In the genomic region with DNA sequence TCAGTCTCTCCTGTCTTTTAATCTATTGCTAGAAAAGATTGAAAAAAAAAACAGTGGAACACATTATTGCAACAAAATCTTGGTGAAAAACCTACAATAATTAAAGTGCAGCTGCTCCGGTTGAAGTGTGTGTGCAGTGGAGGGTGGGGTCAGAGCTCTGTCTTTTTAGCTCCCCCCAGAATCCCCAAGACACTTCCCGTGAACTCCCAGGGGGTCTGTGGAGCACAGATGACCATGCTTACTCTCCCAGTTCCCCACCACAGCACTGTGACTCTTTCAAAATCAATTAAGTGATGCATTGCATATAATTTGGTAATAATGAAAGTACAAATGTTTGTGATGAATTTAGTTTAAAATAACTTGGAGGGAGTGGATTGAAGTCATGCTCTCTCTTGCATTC, we compare ENCODE assay signal across 1 cellular context.
TF ChIP-seq lines count a peak whose summit lies in the region.

No MANE protein-coding gene starts in this region.

TF ChIP-seq in GM12878, 131 proteins besides CTCF, POLR2A, EP300 and RAD21:
- TF ChIP-seq CEBPB (IDR thresholded peaks at IDR 0.05; ENCODE audit: borderline replicate concordance in 1 of 2, low read depth in 2 of 2, low read length in 2 of 2) (no peak), TCF12 (IDR thresholded peaks at IDR 0.05; ENCODE audit: low read depth, low read length) (peak; percentile 12; the same call in 1 of the 2 replicates), ZNF622 (IDR thresholded peaks at IDR 0.05) (no peak), SPI1 (IDR thresholded peaks at IDR 0.05; ENCODE audit: borderline replicate concordance, insufficient read depth, low read depth, low read length) (peak; percentile 6; the same call in 1 of the 2 replicates), MEF2B (IDR thresholded peaks at IDR 0.05; ENCODE audit: partially characterized antibody, poor library complexity, severe bottlenecking) (peak; percentile 91), CHD2 (IDR thresholded peaks at IDR 0.05; ENCODE audit: borderline replicate concordance, low read depth, low read length) (no peak), SMC3 (IDR thresholded peaks at IDR 0.05; ENCODE audit: borderline replicate concordance, low read length) (no peak), MYC (IDR thresholded peaks at IDR 0.05; ENCODE audit: insufficient read depth, insufficient read length, insufficient replicate concordance, low read length, severe bottlenecking) (no peak), KDM1A (IDR thresholded peaks at IDR 0.05; ENCODE audit: borderline replicate concordance) (no peak)
- TF ChIP-seq, protein P1, sequence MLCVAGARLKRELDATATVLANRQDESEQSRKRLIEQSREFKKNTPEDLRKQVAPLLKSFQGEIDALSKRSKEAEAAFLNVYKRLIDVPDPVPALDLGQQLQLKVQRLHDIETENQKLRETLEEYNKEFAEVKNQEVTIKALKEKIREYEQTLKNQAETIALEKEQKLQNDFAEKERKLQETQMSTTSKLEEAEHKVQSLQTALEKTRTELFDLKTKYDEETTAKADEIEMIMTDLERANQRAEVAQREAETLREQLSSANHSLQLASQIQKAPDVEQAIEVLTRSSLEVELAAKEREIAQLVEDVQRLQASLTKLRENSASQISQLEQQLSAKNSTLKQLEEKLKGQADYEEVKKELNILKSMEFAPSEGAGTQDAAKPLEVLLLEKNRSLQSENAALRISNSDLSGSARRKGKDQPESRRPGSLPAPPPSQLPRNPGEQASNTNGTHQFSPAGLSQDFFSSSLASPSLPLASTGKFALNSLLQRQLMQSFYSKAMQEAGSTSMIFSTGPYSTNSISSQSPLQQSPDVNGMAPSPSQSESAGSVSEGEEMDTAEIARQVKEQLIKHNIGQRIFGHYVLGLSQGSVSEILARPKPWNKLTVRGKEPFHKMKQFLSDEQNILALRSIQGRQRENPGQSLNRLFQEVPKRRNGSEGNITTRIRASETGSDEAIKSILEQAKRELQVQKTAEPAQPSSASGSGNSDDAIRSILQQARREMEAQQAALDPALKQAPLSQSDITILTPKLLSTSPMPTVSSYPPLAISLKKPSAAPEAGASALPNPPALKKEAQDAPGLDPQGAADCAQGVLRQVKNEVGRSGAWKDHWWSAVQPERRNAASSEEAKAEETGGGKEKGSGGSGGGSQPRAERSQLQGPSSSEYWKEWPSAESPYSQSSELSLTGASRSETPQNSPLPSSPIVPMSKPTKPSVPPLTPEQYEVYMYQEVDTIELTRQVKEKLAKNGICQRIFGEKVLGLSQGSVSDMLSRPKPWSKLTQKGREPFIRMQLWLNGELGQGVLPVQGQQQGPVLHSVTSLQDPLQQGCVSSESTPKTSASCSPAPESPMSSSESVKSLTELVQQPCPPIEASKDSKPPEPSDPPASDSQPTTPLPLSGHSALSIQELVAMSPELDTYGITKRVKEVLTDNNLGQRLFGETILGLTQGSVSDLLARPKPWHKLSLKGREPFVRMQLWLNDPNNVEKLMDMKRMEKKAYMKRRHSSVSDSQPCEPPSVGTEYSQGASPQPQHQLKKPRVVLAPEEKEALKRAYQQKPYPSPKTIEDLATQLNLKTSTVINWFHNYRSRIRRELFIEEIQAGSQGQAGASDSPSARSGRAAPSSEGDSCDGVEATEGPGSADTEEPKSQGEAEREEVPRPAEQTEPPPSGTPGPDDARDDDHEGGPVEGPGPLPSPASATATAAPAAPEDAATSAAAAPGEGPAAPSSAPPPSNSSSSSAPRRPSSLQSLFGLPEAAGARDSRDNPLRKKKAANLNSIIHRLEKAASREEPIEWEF (IDR thresholded peaks at IDR 0.05; ENCODE audit: insufficient replicate concordance, low read depth, low read length): peak; percentile 21
- TF ChIP-seq, protein P2, sequence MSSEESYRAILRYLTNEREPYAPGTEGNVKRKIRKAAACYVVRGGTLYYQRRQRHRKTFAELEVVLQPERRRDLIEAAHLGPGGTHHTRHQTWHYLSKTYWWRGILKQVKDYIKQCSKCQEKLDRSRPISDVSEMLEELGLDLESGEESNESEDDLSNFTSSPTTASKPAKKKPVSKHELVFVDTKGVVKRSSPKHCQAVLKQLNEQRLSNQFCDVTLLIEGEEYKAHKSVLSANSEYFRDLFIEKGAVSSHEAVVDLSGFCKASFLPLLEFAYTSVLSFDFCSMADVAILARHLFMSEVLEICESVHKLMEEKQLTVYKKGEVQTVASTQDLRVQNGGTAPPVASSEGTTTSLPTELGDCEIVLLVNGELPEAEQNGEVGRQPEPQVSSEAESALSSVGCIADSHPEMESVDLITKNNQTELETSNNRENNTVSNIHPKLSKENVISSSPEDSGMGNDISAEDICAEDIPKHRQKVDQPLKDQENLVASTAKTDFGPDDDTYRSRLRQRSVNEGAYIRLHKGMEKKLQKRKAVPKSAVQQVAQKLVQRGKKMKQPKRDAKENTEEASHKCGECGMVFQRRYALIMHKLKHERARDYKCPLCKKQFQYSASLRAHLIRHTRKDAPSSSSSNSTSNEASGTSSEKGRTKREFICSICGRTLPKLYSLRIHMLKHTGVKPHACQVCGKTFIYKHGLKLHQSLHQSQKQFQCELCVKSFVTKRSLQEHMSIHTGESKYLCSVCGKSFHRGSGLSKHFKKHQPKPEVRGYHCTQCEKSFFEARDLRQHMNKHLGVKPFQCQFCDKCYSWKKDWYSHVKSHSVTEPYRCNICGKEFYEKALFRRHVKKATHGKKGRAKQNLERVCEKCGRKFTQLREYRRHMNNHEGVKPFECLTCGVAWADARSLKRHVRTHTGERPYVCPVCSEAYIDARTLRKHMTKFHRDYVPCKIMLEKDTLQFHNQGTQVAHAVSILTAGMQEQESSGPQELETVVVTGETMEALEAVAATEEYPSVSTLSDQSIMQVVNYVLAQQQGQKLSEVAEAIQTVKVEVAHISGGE (CRISPR knock-in tag; IDR thresholded peaks at IDR 0.05): no peak
- TF ChIP-seq, protein P3, sequence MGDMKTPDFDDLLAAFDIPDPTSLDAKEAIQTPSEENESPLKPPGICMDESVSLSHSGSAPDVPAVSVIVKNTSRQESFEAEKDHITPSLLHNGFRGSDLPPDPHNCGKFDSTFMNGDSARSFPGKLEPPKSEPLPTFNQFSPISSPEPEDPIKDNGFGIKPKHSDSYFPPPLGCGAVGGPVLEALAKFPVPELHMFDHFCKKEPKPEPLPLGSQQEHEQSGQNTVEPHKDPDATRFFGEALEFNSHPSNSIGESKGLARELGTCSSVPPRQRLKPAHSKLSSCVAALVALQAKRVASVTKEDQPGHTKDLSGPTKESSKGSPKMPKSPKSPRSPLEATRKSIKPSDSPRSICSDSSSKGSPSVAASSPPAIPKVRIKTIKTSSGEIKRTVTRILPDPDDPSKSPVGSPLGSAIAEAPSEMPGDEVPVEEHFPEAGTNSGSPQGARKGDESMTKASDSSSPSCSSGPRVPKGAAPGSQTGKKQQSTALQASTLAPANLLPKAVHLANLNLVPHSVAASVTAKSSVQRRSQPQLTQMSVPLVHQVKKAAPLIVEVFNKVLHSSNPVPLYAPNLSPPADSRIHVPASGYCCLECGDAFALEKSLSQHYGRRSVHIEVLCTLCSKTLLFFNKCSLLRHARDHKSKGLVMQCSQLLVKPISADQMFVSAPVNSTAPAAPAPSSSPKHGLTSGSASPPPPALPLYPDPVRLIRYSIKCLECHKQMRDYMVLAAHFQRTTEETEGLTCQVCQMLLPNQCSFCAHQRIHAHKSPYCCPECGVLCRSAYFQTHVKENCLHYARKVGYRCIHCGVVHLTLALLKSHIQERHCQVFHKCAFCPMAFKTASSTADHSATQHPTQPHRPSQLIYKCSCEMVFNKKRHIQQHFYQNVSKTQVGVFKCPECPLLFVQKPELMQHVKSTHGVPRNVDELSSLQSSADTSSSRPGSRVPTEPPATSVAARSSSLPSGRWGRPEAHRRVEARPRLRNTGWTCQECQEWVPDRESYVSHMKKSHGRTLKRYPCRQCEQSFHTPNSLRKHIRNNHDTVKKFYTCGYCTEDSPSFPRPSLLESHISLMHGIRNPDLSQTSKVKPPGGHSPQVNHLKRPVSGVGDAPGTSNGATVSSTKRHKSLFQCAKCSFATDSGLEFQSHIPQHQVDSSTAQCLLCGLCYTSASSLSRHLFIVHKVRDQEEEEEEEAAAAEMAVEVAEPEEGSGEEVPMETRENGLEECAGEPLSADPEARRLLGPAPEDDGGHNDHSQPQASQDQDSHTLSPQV (IDR thresholded peaks at IDR 0.05): no peak
